18 cellular contexts compared by ENCODE assay signal in genomic region chr9:76878933-76879332, GRCh38. TPM values are rescaled to one million over a fixed set of nuclear protein-coding genes. Genes with fewer than 3 reads are reported as not detected.
DNase-seq lines count a peak whose midpoint lies in the region; ATAC-seq, FAIRE-seq and TF ChIP-seq lines count a peak whose summit lies in the region.
"Had no signal": no experiment of that assay in that cellular context is flagged by ENCODE, and none has a peak within 500 bp of the region (broad histone marks: within the 10 kb centered on the region; RNA-seq: fewer than 3 reads in every experiment).

No MANE protein-coding gene starts in this region.

- WGBS in A549 (ENCODE audit: missing lambda C conversion rate), result 16% methylated on average over 3 of the region's 3 CpGs
- 28 to 43% methylated on average over 3 of the region's 3 CpGs for WGBS in esophagus squamous epithelium, 2 donors
- 86 to 100% methylated on average over 1 to 3 of the region's 3 CpGs for WGBS in endodermal cell (ENCODE audit: insufficient coverage in 1 of 2, insufficient read length in 1 of 2), 2 experiments

- H3K4me3 ChIP-seq in A549 (no peak overlapping the region), esophagus squamous epithelium (no peak overlapping the region), endodermal cell (ENCODE audit: low read length) (no peak overlapping the region)
- H3K4me3 ChIP-seq: Peyer's patch, SJSA1 had no signal

- H3K4me1 ChIP-seq in A549 (peaks cover 17% of the 10 kb centered on the region; the same call in 2 of the 3 replicates), esophagus squamous epithelium (peaks cover 0 to 4% (median 0%) of the 10 kb centered on the region in 3 donors), endodermal cell (ENCODE audit: control insufficient read depth, insufficient read depth, low read length) (no peaks in the 10 kb centered on the region)
- H3K4me1 ChIP-seq: Peyer's patch, SJSA1 had no signal

- DNase-seq in A549 (ENCODE audit: low read depth in 1 of 2, low spot score in 1 of 2), result no peak
- no peak for DNase-seq in H54 (ENCODE audit: insufficient read length, low spot score)
- no peak for DNase-seq in esophagus squamous epithelium (lab: John Stamatoyannopoulos, UW)
- DNase-seq in activated gamma-delta T cell treated with Interleukin-2 at 50 U/mL for 16 hours, result no peak
- DNase-seq in iPS-NIHi7 (ENCODE audit: extremely low spot score), result no peak
- no peak for DNase-seq in NOMO-1 treated with DMSO at 0.1 percent for 48 hours (lab: John Stamatoyannopoulos, UW; ENCODE audit: unreplicated experiment)
- no peak for DNase-seq in endodermal cell
- DNase-seq: ACHN, AML-193, GOT3, NCI-H1105 treated with DMSO at 0.1 percent for 48 hours, NCI-H1694 treated with DMSO at 0.1 percent for 48 hours, NCI-H2107, NCI-H524, Peyer's patch had no signal

- H3K9me3 Mint-ChIP-seq in endodermal cell, result no peaks in the 10 kb centered on the region

- CTCF ChIA-PET in A549 (lab: Yijun Ruan, JAX), result interaction anchor here (1.1 to 1.3 kb wide), 3 partner anchors 22 to 108 kb away, joined by 3 to 4 read pairs (median 3); no protein-coding TSS in a partner anchor

- H3K4me1 Mint-ChIP-seq in endodermal cell, result peaks cover 2% of the 10 kb centered on the region

- intact Hi-C loops in esophagus squamous epithelium (cut with DNase I), result no loop called here

- H3K27me3 ChIP-seq in esophagus squamous epithelium (no peaks in the 10 kb centered on the region), endodermal cell (ENCODE audit: control insufficient read depth, insufficient read depth, low read length, poor library complexity, severe bottlenecking) (no peaks in the 10 kb centered on the region)
- H3K27me3 ChIP-seq: Peyer's patch, SJSA1 had no signal

- H3K27ac ChIP-seq in A549 (no peak overlapping the region), esophagus squamous epithelium (peak overlapping the region in 3 of 4 donors; percentile 42 to 81 (median 55)), temporal lobe (ENCODE audit: low read depth, low read length) (peak overlapping the region; percentile 50), endodermal cell (ENCODE audit: low read depth, low read length) (no peak overlapping the region)
- H3K27ac ChIP-seq: SJSA1 had no signal

- peak overlapping the region; percentile 27; the same call in 2 of the 3 replicates for H3K4me2 ChIP-seq in A549

- no peak overlapping the region for H3K27ac Mint-ChIP-seq in endodermal cell

- POLR2A ChIA-PET in A549 (lab: Yijun Ruan, JAX), result no interaction called here

- H3K9me3 ChIP-seq in A549 (no peaks in the 10 kb centered on the region), esophagus squamous epithelium (no peaks in the 10 kb centered on the region), endodermal cell (ENCODE audit: control insufficient read depth, low read length) (no peaks in the 10 kb centered on the region)
- H3K9me3 ChIP-seq: Peyer's patch, SJSA1 had no signal

- no peak for TF ChIP-seq RAD21 in A549 (conservative IDR thresholded peaks at IDR 0.05 in 1 of 2, IDR thresholded peaks at IDR 0.05 in 1 of 2)

- no peak overlapping the region for H3K9ac ChIP-seq in endodermal cell (ENCODE audit: extremely low read depth, low read length, poor library complexity, severe bottlenecking)

- TF ChIP-seq POLR2A in A549 (IDR thresholded peaks at IDR 0.05; ENCODE audit: low read length) (no peak), H54 (IDR thresholded peaks at IDR 0.05; ENCODE audit: low read depth, low read length) (no peak), esophagus squamous epithelium (IDR thresholded peaks at IDR 0.05) (no peak)

- H3K27me3 Mint-ChIP-seq in endodermal cell (ENCODE audit: insufficient read depth), result no peaks in the 10 kb centered on the region

- TF ChIP-seq CTCF in A549 (IDR thresholded peaks at IDR 0.05), result no peak
- TF ChIP-seq CTCF in esophagus squamous epithelium (IDR thresholded peaks at IDR 0.05), result no peak
- TF ChIP-seq CTCF in endodermal cell (conservative IDR thresholded peaks at IDR 0.05), result no peak

- peak in 1 of 2 experiments; percentile 53; a peak in 2 of 6 replicates for ATAC-seq in A549

- H3K36me3 ChIP-seq in esophagus squamous epithelium (no peaks in the 10 kb centered on the region), endodermal cell (ENCODE audit: control insufficient read depth, insufficient read depth, low read length) (no peaks in the 10 kb centered on the region)
- H3K36me3 ChIP-seq: Peyer's patch, SJSA1 had no signal

- no peaks in the 10 kb centered on the region for H3K36me3 Mint-ChIP-seq in endodermal cell (ENCODE audit: low read depth)

- FAIRE-seq in A549 (lab: Jason Lieb, UNC), result no peak
- peak; percentile 84 for FAIRE-seq in H54 (lab: Jason Lieb, UNC)
- FAIRE-seq: GM12891 had no signal

- H3K4me3 Mint-ChIP-seq in endodermal cell, result no peak overlapping the region

- TF ChIP-seq EP300 in A549 (IDR thresholded peaks at IDR 0.05), result no peak

TF ChIP-seq in A549, 52 proteins besides CTCF, POLR2A, EP300 and RAD21:
- no peak for TF ChIP-seq RARB (CRISPR knock-in tag; IDR thresholded peaks at IDR 0.05)
- 0 out of 2 replicates have a peak, but pooled peaks have one; percentile 16 for TF ChIP-seq MAX (IDR thresholded peaks at IDR 0.05)
- no peak for TF ChIP-seq ZSCAN20 (CRISPR knock-in tag; IDR thresholded peaks at IDR 0.05)

RNA-seq across cellular contexts. Expression of gene PRUNE2, which starts 27.0 kb away (rescaled TPM):
- polyA plus RNA-seq in A549 (2011; rRNA removed), result 0.04 and 0.15 TPM in 2 replicates
- polyA plus RNA-seq in A549 (2012; cell fraction: cytosol; rRNA removed), result not detected in 2 replicates
- not detected in 2 replicates for polyA plus RNA-seq in A549 (2012; cell fraction: nucleus; rRNA removed)
- 0.04 TPM in 1 of 3 replicates, not detected in the others for polyA plus RNA-seq in A549 (2017; fragmentation: RNase III; extraction: RNeasy Plus Mini Kit Qiagen cat#74134 plus additional on column Dnase treatment)
- 0.05 and 0.29 TPM in 2 replicates for polyA minus RNA-seq in A549 (2011; rRNA and poly(A)+ RNA removed)
- total RNA-seq in esophagus squamous epithelium, result 100 to 1,000 TPM in 1 of 4 donors, 10 to 100 TPM in 2, 1 to 10 TPM in 1; 9.9 to 126 (median 26.7) TPM
- total RNA-seq in temporal lobe, result 22.9 TPM
- total RNA-seq in endodermal cell, result 1 to 10 TPM; 4.1 to 6.8 TPM
- 9.0 TPM for polyA plus RNA-seq in endodermal cell (2013, experiment 1 of 2)
- polyA plus RNA-seq in endodermal cell (2013, experiment 2 of 2), result 6.9 TPM

Comparison
In these comparisons a context has a peak if more than half of its experiments do, and no peak if none do; other contexts are left out.
1. H3K27ac ChIP-seq: peak in esophagus squamous epithelium (3 of 4) and temporal lobe (single experiment); none in A549 (0 of 2) and endodermal cell (single experiment).